14 cellular contexts compared by ENCODE assay signal in genomic region chr4:151147000-151147399, GRCh38.
"Had no signal": no experiment of that assay in that cellular context is flagged by ENCODE, and none has a peak within 500 bp of the region (broad histone marks: within the 10 kb centered on the region; RNA-seq: fewer than 3 reads in every experiment).

No MANE protein-coding gene starts in this region.

- H3K4me1 ChIP-seq: foreskin keratinocyte, prostate gland had no signal

- H3K9me3 ChIP-seq: prostate gland, sigmoid colon had no signal

- H3K9me3 Mint-ChIP-seq: activated CD4-positive, alpha-beta memory T cell treated with anti-CD3 and anti-CD28 coated beads, Interleukin-2, amount 10 ng/mL, durations not matched to agents 7 days and 5 days; activated naive CD8-positive, alpha-beta T cell treated with anti-CD3 and anti-CD28 coated beads, Interleukin-2, amount 10 ng/mL, durations not matched to agents 7 days and 5 days; natural killer cell had no signal

- H3K27ac ChIP-seq: cardiac muscle cell, foreskin keratinocyte, prostate gland, sigmoid colon had no signal

- H3K36me3 Mint-ChIP-seq: activated naive CD8-positive, alpha-beta T cell treated with anti-CD3 and anti-CD28 coated beads, Interleukin-2, amount 10 ng/mL, durations not matched to agents 7 days and 5 days; natural killer cell had no signal

- H3K27me3 ChIP-seq: cardiac muscle cell, foreskin keratinocyte, sigmoid colon had no signal

- ATAC-seq: activated CD4-positive, alpha-beta T cell treated with anti-CD3 and anti-CD28 coated beads for 36 hours; foreskin keratinocyte; natural killer cell had no signal

- DNase-seq: activated CD4-positive, alpha-beta memory T cell treated with anti-CD3 and anti-CD28 coated beads, Interleukin-2, amount 10 ng/mL, durations not matched to agents 7 days and 5 days; activated CD4-positive, alpha-beta T cell treated with anti-CD3 and anti-CD28 coated beads for 36 hours; activated naive CD8-positive, alpha-beta T cell treated with anti-CD3 and anti-CD28 coated beads, Interleukin-2, amount 10 ng/mL, durations not matched to agents 7 days and 5 days; foreskin keratinocyte; head of caudate nucleus; natural killer cell; occipital lobe; sigmoid colon; stimulated activated CD4-positive, alpha-beta T cell treated with anti-CD3 and anti-CD28 coated beads, Interleukin-2, amount 100 ng/mL, for 48 hours; stimulated activated naive CD4-positive, alpha-beta T cell treated with Interleukin-2 at 50 U/mL for 16 hours; T-helper 9 cell; trophoblast cell had no signal

- H3K4me1 Mint-ChIP-seq: activated CD4-positive, alpha-beta T cell treated with anti-CD3 and anti-CD28 coated beads for 36 hours; activated naive CD8-positive, alpha-beta T cell treated with anti-CD3 and anti-CD28 coated beads, Interleukin-2, amount 10 ng/mL, durations not matched to agents 7 days and 5 days; natural killer cell had no signal

- H3K4me3 ChIP-seq: cardiac muscle cell, prostate gland, sigmoid colon had no signal

- H3K36me3 ChIP-seq: prostate gland had no signal

- H3K4me3 Mint-ChIP-seq: activated CD4-positive, alpha-beta memory T cell treated with anti-CD3 and anti-CD28 coated beads, Interleukin-2, amount 10 ng/mL, durations not matched to agents 7 days and 5 days; activated CD4-positive, alpha-beta T cell treated with anti-CD3 and anti-CD28 coated beads for 36 hours; activated naive CD8-positive, alpha-beta T cell treated with anti-CD3 and anti-CD28 coated beads, Interleukin-2, amount 10 ng/mL, durations not matched to agents 7 days and 5 days; natural killer cell had no signal

- H3K27ac Mint-ChIP-seq: activated CD4-positive, alpha-beta memory T cell treated with anti-CD3 and anti-CD28 coated beads, Interleukin-2, amount 10 ng/mL, durations not matched to agents 7 days and 5 days; activated CD4-positive, alpha-beta T cell treated with anti-CD3 and anti-CD28 coated beads for 36 hours; activated naive CD8-positive, alpha-beta T cell treated with anti-CD3 and anti-CD28 coated beads, Interleukin-2, amount 10 ng/mL, durations not matched to agents 7 days and 5 days; natural killer cell had no signal

- H3K27me3 Mint-ChIP-seq: activated CD4-positive, alpha-beta T cell treated with anti-CD3 and anti-CD28 coated beads for 36 hours had no signal
